In genomic region chr1:235253219-235253640, GRCh38 we compare ENCODE assay signal across 8 cellular contexts.
A peak's percentile ranks its signal among the peaks of the same experiment; 100 is the strongest.
DNase-seq lines count a peak whose midpoint lies in the region; ATAC-seq and TF ChIP-seq lines count a peak whose summit lies in the region.

No MANE protein-coding gene starts in this region.

- peaks cover 0 to 1% of the 10 kb centered on the region in 2 donors for H3K4me1 ChIP-seq in lung (ENCODE audit: control insufficient read depth in 2 of 2, insufficient read depth in 2 of 2, low read length in 2 of 2)

- peaks cover 0 to 3% of the 10 kb centered on the region in 2 donors for H3K36me3 ChIP-seq in lung (ENCODE audit: control insufficient read depth in 2 of 2, insufficient read depth in 2 of 2, low read length in 2 of 2)

- DNase-seq in NCI-H446 treated with DMSO at 0.1 percent for 48 hours (lab: John Stamatoyannopoulos, UW): peak; percentile 56
- peak; percentile 28 to 49 for DNase-seq in activated CD4-positive, alpha-beta T cell treated with anti-CD3 and anti-CD28 coated beads for 24 hours (ENCODE audit: low read depth in 2 of 2)
- peak; percentile 84 for DNase-seq in dermis blood vessel endothelial cell
- peak; percentile 65 for DNase-seq in lung (ENCODE audit: low spot score)
- DNase-seq in stimulated activated CD8-positive, alpha-beta memory T cell treated with anti-CD3 and anti-CD28 coated beads, Interleukin-15, amount 100 ng/mL, for 1 hour (ENCODE audit: low read depth): peak; percentile 33
- DNase-seq in GM19238 (ENCODE audit: insufficient read length, low spot score): no peak

- no peaks in the 10 kb centered on the region for H3K9me3 ChIP-seq in lung (ENCODE audit: control insufficient read depth in 2 of 2, insufficient read depth in 1 of 2, low read length in 1 of 2)

- H3K4me3 ChIP-seq in lung: no peak overlapping the region

- TF ChIP-seq CTCF in GM12874 (IDR thresholded peaks at IDR 0.05; ENCODE audit: insufficient read depth, low read depth, low read length) (peak; percentile 83), lung (IDR thresholded peaks at IDR 0.05; ENCODE audit: control extremely low read depth, extremely low read depth) (peak; percentile 80)

- H3K27me3 ChIP-seq in lung (ENCODE audit: control insufficient read depth, insufficient read depth): no peaks in the 10 kb centered on the region

- WGBS in lung, 2 donors: 3 to 4% methylated on average over 1 of the region's 1 CpG

- no peak overlapping the region for H3K27ac ChIP-seq in lung (ENCODE audit: low read depth in 1 of 2, low read length in 1 of 2)

- ATAC-seq in HG03095 (IDR thresholded peaks at IDR 0.05; ENCODE audit: unreplicated experiment): peak; percentile 76
- ATAC-seq in lung (ENCODE audit: insufficient read depth, low FRiP score): peak; percentile 89
